8 cellular contexts compared by ENCODE assay signal in genomic region chr10:97869091-97870042, GRCh38. TPM values are rescaled to one million over a fixed set of nuclear protein-coding genes. Genes with fewer than 3 reads are reported as not detected.
A peak's percentile ranks its signal among the peaks of the same experiment; 100 is the strongest.
DNase-seq lines count a peak whose midpoint lies in the region; TF ChIP-seq lines count a peak whose summit lies in the region.

No MANE protein-coding gene starts in this region.

- peaks cover 11% of the 10 kb centered on the region for H3K4me1 ChIP-seq in effector memory CD4-positive, alpha-beta T cell (ENCODE audit: control insufficient read depth, insufficient read depth, low read length, poor library complexity, severe bottlenecking)

- peaks cover 5% of the 10 kb centered on the region for H3K27me3 ChIP-seq in HL-60 (ENCODE audit: insufficient read depth, poor library complexity, severe bottlenecking)
- no peaks in the 10 kb centered on the region for H3K27me3 ChIP-seq in effector memory CD4-positive, alpha-beta T cell (replicated peaks; ENCODE audit: control insufficient read depth, insufficient read depth, low read length, poor library complexity, severe bottlenecking)

- no peak overlapping the region for H3K4me3 ChIP-seq in HL-60 (replicated peaks; ENCODE audit: insufficient read depth, low read length)
- no peak overlapping the region for H3K4me3 ChIP-seq in effector memory CD4-positive, alpha-beta T cell (ENCODE audit: insufficient read depth, low read depth, low read length, poor library complexity, severe bottlenecking)

- peak; percentile 82 for DNase-seq in COLO829 (ENCODE audit: low spot score)
- peak; percentile 78 for DNase-seq in GM20000 (ENCODE audit: low spot score)
- peak; percentile 61 to 93 for DNase-seq in HL-60 (ENCODE audit: low read depth in 1 of 2, low spot score in 1 of 2)
- DNase-seq in NOMO-1 (lab: John Stamatoyannopoulos, UW; ENCODE audit: unreplicated experiment in 2 of 2): peak; percentile 75 to 88
- DNase-seq in activated CD8-positive, alpha-beta memory T cell treated with anti-CD3 and anti-CD28 coated beads for 24 hours: peak; percentile 90
- DNase-seq in effector memory CD4-positive, alpha-beta T cell: peak; percentile 67 to 72 (median 70)
- DNase-seq in mesenteric fat pad (ENCODE audit: low spot score): peak; percentile 89
- peak; percentile 70 for DNase-seq in stimulated activated CD8-positive, alpha-beta memory T cell treated with anti-CD3 and anti-CD28 coated beads, Interleukin-2, amount 100 ng/mL, for 48 hours (ENCODE audit: low read depth in 2 of 2)

- peaks cover 9% of the 10 kb centered on the region for H3K36me3 ChIP-seq in effector memory CD4-positive, alpha-beta T cell (ENCODE audit: control insufficient read depth, insufficient read depth, low read length)

- no peak overlapping the region for H3K27ac ChIP-seq in HL-60 (replicated peaks)
- H3K27ac ChIP-seq in effector memory CD4-positive, alpha-beta T cell (ENCODE audit: insufficient read depth, low read length, poor library complexity, severe bottlenecking): no peak overlapping the region

- no peaks in the 10 kb centered on the region for H3K9me3 ChIP-seq in effector memory CD4-positive, alpha-beta T cell (ENCODE audit: control insufficient read depth, low read length)

- TF ChIP-seq CTCF in GM20000 (IDR thresholded peaks at IDR 0.05; ENCODE audit: extremely low read depth, missing control alignments): peak; percentile 24
- peak; percentile 94 for TF ChIP-seq CTCF in HL-60 (IDR thresholded peaks at IDR 0.05; ENCODE audit: insufficient read depth, low read length)

RNA-seq across cellular contexts. Expression of gene GOLGA7B, which starts 19.7 kb away (rescaled TPM):
- total RNA-seq in mesenteric fat pad: 0.32 TPM
